Comparison of ENCODE assay signal across 9 cellular contexts in genomic region chr14:69673578-69674305, GRCh38.
A peak's percentile ranks its signal among the peaks of the same experiment; 100 is the strongest.
DNase-seq lines count a peak whose midpoint lies in the region; ATAC-seq and TF ChIP-seq lines count a peak whose summit lies in the region.
"Had no signal": no experiment of that assay in that cellular context is flagged by ENCODE, and none has a peak within 500 bp of the region (broad histone marks: within the 10 kb centered on the region; RNA-seq: fewer than 3 reads in every experiment).

No MANE protein-coding gene starts in this region.

- peak; percentile 13 for ATAC-seq in HG02981 (IDR thresholded peaks at IDR 0.05; ENCODE audit: unreplicated experiment)

- H3K27ac ChIP-seq in coronary artery = peak overlapping the region; percentile 46 to 60
- H3K27ac ChIP-seq: cardiac muscle cell had no signal

- DNase-seq in coronary artery (ENCODE audit: low spot score) = no peak
- no peak for DNase-seq in osteocyte (ENCODE audit: extremely low spot score, unreplicated experiment)
- DNase-seq in NCI-H2029 (lab: John Stamatoyannopoulos, UW) = no peak
- no peak for DNase-seq in C1 segment of cervical spinal cord (lab: John Stamatoyannopoulos, UW)
- DNase-seq in NK-92 (lab: John Stamatoyannopoulos, UW; ENCODE audit: unreplicated experiment) = no peak
- DNase-seq in NCI-H2196 (lab: John Stamatoyannopoulos, UW; ENCODE audit: unreplicated experiment) = no peak

- H3K27ac Mint-ChIP-seq in osteocyte (ENCODE audit: unreplicated experiment) = peak overlapping the region; percentile 68

- peaks cover 8% of the 10 kb centered on the region for H3K36me3 Mint-ChIP-seq in osteocyte (ENCODE audit: unreplicated experiment)

- H3K9me3 Mint-ChIP-seq in osteocyte (ENCODE audit: unreplicated experiment) = no peaks in the 10 kb centered on the region

- no peaks in the 10 kb centered on the region for H3K27me3 Mint-ChIP-seq in osteocyte (ENCODE audit: unreplicated experiment)

- H3K4me3 Mint-ChIP-seq in osteocyte (ENCODE audit: unreplicated experiment) = no peak overlapping the region

- peaks cover 59% of the 10 kb centered on the region for H3K4me1 Mint-ChIP-seq in osteocyte (ENCODE audit: unreplicated experiment)

- 0 out of 2 replicates have a peak, but pooled peaks have one; percentile 17 for TF ChIP-seq CTCF in GM12874 (IDR thresholded peaks at IDR 0.05; ENCODE audit: insufficient read depth, low read depth, low read length)
- no peak for TF ChIP-seq CTCF in coronary artery (IDR thresholded peaks at IDR 0.05)
- TF ChIP-seq CTCF in osteocyte (IDR thresholded peaks at IDR 0.05) = no peak

- H3K4me3 ChIP-seq in coronary artery = peak overlapping the region; percentile 44
- H3K4me3 ChIP-seq: cardiac muscle cell had no signal
